ENCODE assay signal across 15 cellular contexts in the genomic region with DNA sequence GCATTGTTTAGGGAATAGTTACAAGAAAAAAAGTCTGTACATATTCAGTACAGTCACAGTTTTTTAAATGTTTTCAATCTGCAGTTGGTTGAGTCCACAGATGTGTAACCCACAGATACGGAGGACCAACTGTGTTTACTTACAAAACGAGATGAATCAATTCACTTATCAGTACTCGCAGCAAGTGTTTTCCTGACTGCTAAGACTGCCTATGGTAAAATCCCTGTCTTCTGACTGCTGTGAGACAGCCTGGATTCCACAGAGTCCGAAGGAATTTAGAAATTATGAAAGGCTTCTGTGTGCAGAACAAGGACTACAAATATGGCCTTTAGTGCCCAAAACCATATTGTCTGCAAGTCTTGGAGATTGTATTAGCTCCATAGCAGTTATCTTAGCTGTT. TPM values are rescaled to one million over a fixed set of nuclear protein-coding genes. Genes with fewer than 3 reads are reported as not detected.
DNase-seq lines count a peak whose midpoint lies in the region; TF ChIP-seq lines count a peak whose summit lies in the region.
"Had no signal": no experiment of that assay in that cellular context is flagged by ENCODE, and none has a peak within 500 bp of the region (broad histone marks: within the 10 kb centered on the region; RNA-seq: fewer than 3 reads in every experiment).

No MANE protein-coding gene starts in this region.

- H3K4me2 ChIP-seq in hepatocyte, result peak overlapping the region; percentile 20

- no peaks in the 10 kb centered on the region for H3K27me3 Mint-ChIP-seq in activated naive CD4-positive, alpha-beta T cell treated with anti-CD3 and anti-CD28 coated beads, Interleukin-2, amount 50 U/mL, for 24 hours

- no peak overlapping the region for H3K9ac ChIP-seq in adipocyte (ENCODE audit: low read length)

- no peak for TF ChIP-seq POLR2A in testis (IDR thresholded peaks at IDR 0.05)

- no peaks in the 10 kb centered on the region for H3K9me3 ChIP-seq in adipocyte (ENCODE audit: control insufficient read depth, low read length)
- H3K9me3 ChIP-seq in hepatocyte (ENCODE audit: low read depth), result no peaks in the 10 kb centered on the region
- no peaks in the 10 kb centered on the region for H3K9me3 ChIP-seq in testis
- H3K9me3 ChIP-seq in tibial artery, result no peaks in the 10 kb centered on the region
- H3K9me3 ChIP-seq: BE2C, thoracic aorta had no signal

- H3K36me3 ChIP-seq in adipocyte (ENCODE audit: control insufficient read depth, insufficient read depth, low read length, severe bottlenecking) (no peaks in the 10 kb centered on the region), hepatocyte (replicated peaks; ENCODE audit: insufficient read depth, low read depth) (no peaks in the 10 kb centered on the region), testis (ENCODE audit: low read depth, missing control alignments) (no peaks in the 10 kb centered on the region), tibial artery (no peaks in the 10 kb centered on the region)
- H3K36me3 ChIP-seq: BE2C, thoracic aorta had no signal

- H3K9me3 Mint-ChIP-seq in activated naive CD4-positive, alpha-beta T cell treated with anti-CD3 and anti-CD28 coated beads, Interleukin-2, amount 50 U/mL, for 24 hours, result peaks cover 6% of the 10 kb centered on the region

- H4K20me1 ChIP-seq in hepatocyte (ENCODE audit: insufficient read depth, poor library complexity, severe bottlenecking), result no peaks in the 10 kb centered on the region

- peaks cover 12% of the 10 kb centered on the region for H3K4me1 ChIP-seq in adipocyte (ENCODE audit: control insufficient read depth, insufficient read depth, low read length)
- peaks cover 5% of the 10 kb centered on the region for H3K4me1 ChIP-seq in hepatocyte (ENCODE audit: insufficient read depth)
- H3K4me1 ChIP-seq in testis, result peaks cover 15% of the 10 kb centered on the region
- no peaks in the 10 kb centered on the region for H3K4me1 ChIP-seq in tibial artery
- H3K4me1 ChIP-seq: BE2C had no signal

- DNase-seq in activated naive CD4-positive, alpha-beta T cell (lab: John Stamatoyannopoulos, UW), result no peak
- peak; percentile 66 for DNase-seq in adipocyte (ENCODE audit: low read depth)
- DNase-seq in hepatocyte (ENCODE audit: low spot score), result no peak
- no peak for DNase-seq in testis
- no peak for DNase-seq in NCI-H187 (lab: John Stamatoyannopoulos, UW)
- DNase-seq in NCI-H2196 treated with DMSO at 0.1 percent for 48 hours (lab: John Stamatoyannopoulos, UW; ENCODE audit: unreplicated experiment), result no peak
- DNase-seq in tibial artery, result no peak
- DNase-seq: activated effector memory CD4-positive, alpha-beta T cell treated with anti-CD3 and anti-CD28 coated beads, Interleukin-2, amount 50 U/mL, for 16 hours; BE2C; GF-D8; midbrain; NCI-H226 had no signal

- peaks cover 95% of the 10 kb centered on the region for H3K4me1 Mint-ChIP-seq in activated naive CD4-positive, alpha-beta T cell treated with anti-CD3 and anti-CD28 coated beads, Interleukin-2, amount 50 U/mL, for 24 hours

- H2AFZ ChIP-seq in hepatocyte, result no peak overlapping the region

- H3K27me3 ChIP-seq in adipocyte (replicated peaks; ENCODE audit: control insufficient read depth, insufficient read depth, low read length), result no peaks in the 10 kb centered on the region
- H3K27me3 ChIP-seq in hepatocyte, result no peaks in the 10 kb centered on the region
- no peaks in the 10 kb centered on the region for H3K27me3 ChIP-seq in testis
- H3K27me3 ChIP-seq in tibial artery, result no peaks in the 10 kb centered on the region

- H3K79me2 ChIP-seq in hepatocyte, result no peaks in the 10 kb centered on the region

- peak overlapping the region; percentile 95 for H3K27ac Mint-ChIP-seq in activated naive CD4-positive, alpha-beta T cell treated with anti-CD3 and anti-CD28 coated beads, Interleukin-2, amount 50 U/mL, for 24 hours

- WGBS in hepatocyte (ENCODE audit: low lambda C conversion rate, missing lambda C conversion rate), result 12% methylated on average over 4 of the region's 4 CpGs
- 28 to 31% methylated on average over 4 of the region's 4 CpGs for WGBS in testis, 2 donors

- no peaks in the 10 kb centered on the region for H3K9me2 ChIP-seq in hepatocyte (replicated peaks; ENCODE audit: insufficient read depth)

- H3K27ac ChIP-seq in hepatocyte (no peak overlapping the region), testis (peak overlapping the region; percentile 1 to 66), tibial artery (no peak overlapping the region)
- H3K27ac ChIP-seq: thoracic aorta, VCaP had no signal

- H3K36me3 Mint-ChIP-seq in activated naive CD4-positive, alpha-beta T cell treated with anti-CD3 and anti-CD28 coated beads, Interleukin-2, amount 50 U/mL, for 24 hours, result peaks cover 15% of the 10 kb centered on the region

- intact Hi-C loops in testis (cut with DNase I; ENCODE audit: low total_unique reads) (no loop called here), tibial artery (cut with DNase I; ENCODE audit: low total_unique reads) (no loop called here)

- no peak for TF ChIP-seq CTCF in hepatocyte (IDR thresholded peaks at IDR 0.05; ENCODE audit: poor library complexity)
- TF ChIP-seq CTCF in testis (IDR thresholded peaks at IDR 0.05), result no peak
- no peak for TF ChIP-seq CTCF in tibial artery (IDR thresholded peaks at IDR 0.05)

- peak overlapping the region; percentile 74 for H3K4me3 Mint-ChIP-seq in activated naive CD4-positive, alpha-beta T cell treated with anti-CD3 and anti-CD28 coated beads, Interleukin-2, amount 50 U/mL, for 24 hours

- H3K4me3 ChIP-seq in adipocyte (ENCODE audit: low read length) (no peak overlapping the region), hepatocyte (no peak overlapping the region), testis (no peak overlapping the region), tibial artery (no peak overlapping the region)
- H3K4me3 ChIP-seq: thoracic aorta had no signal

RNA-seq across cellular contexts. Expression of a gene that starts 45.7 kb away (rescaled TPM):
- not detected in 2 replicates for total RNA-seq in hepatocyte
- polyA plus RNA-seq in hepatocyte, result not detected in 2 replicates
- total RNA-seq in testis, result 1 to 10 TPM in 1 of 2 donors, under 1 TPM in 1; 0.43 to 2.4 TPM
- 1.1 TPM for polyA plus RNA-seq in testis (ENCODE audit: insufficient read depth, low read depth, low replicate concordance)

Comparison
In these comparisons a context has a peak if more than half of its experiments do, and no peak if none do; other contexts are left out.
1. H3K27ac ChIP-seq: peak in testis (2 of 2); none in hepatocyte (single experiment) and tibial artery (0 of 2).